ENCODE assay signal across 17 cellular contexts in genomic region chr10:29069952-29070351, GRCh38.
A peak's percentile ranks its signal among the peaks of the same experiment; 100 is the strongest.
DNase-seq lines count a peak whose midpoint lies in the region; ATAC-seq and TF ChIP-seq lines count a peak whose summit lies in the region.
"Had no signal": no experiment of that assay in that cellular context is flagged by ENCODE, and none has a peak within 500 bp of the region (broad histone marks: within the 10 kb centered on the region; RNA-seq: fewer than 3 reads in every experiment).

No MANE protein-coding gene starts in this region.

- 71 to 82% methylated on average over 4 of the region's 4 CpGs for WGBS in lower leg skin, 2 donors

- H3K27me3 ChIP-seq in cardiac muscle cell: no peaks in the 10 kb centered on the region
- no peaks in the 10 kb centered on the region for H3K27me3 ChIP-seq in iPS-20b (ENCODE audit: insufficient read depth, low read length)
- H3K27me3 ChIP-seq: BLaER1 treated with 17β-estradiol and CSF1 and Interleukin-3, amounts not matched to agents 10 nM and 100 nM had no signal

- DNase-seq in cardiac muscle cell (ENCODE audit: low read depth in 1 of 2, low spot score in 1 of 2) (no peak), cardiac septum (ENCODE audit: low spot score) (no peak), mucosa of descending colon (no peak), A172 (ENCODE audit: low spot score) (no peak), OCI-M1 (lab: John Stamatoyannopoulos, UW) (no peak), lower leg skin (ENCODE audit: low spot score in 2 of 2) (no peak)
- DNase-seq: ACHN; CD4-positive, CD25-positive, alpha-beta regulatory T cell; DMS79; HCEC 1CT; HFFc6 had no signal

- H3K36me3 ChIP-seq in cardiac muscle cell (no peaks in the 10 kb centered on the region), iPS-20b (ENCODE audit: insufficient read depth, low read depth, low read length) (no peaks in the 10 kb centered on the region), mucosa of descending colon (ENCODE audit: low read depth) (no peaks in the 10 kb centered on the region)
- H3K36me3 ChIP-seq: BLaER1 treated with 17β-estradiol and CSF1 and Interleukin-3, amounts not matched to agents 10 nM and 100 nM had no signal

- H3K27ac ChIP-seq in cardiac muscle cell: peak overlapping the region; percentile 37
- no peak overlapping the region for H3K27ac ChIP-seq in iPS-20b (ENCODE audit: low read length)
- H3K27ac ChIP-seq: 22Rv1; BLaER1 treated with 17β-estradiol and CSF1 and Interleukin-3, amounts not matched to agents 10 nM and 100 nM; KMS-11 had no signal

- H3K9me3 ChIP-seq in cardiac muscle cell (ENCODE audit: low read depth): no peaks in the 10 kb centered on the region
- H3K9me3 ChIP-seq in iPS-20b (ENCODE audit: insufficient read depth, low read depth, low read length): no peaks in the 10 kb centered on the region
- no peaks in the 10 kb centered on the region for H3K9me3 ChIP-seq in mucosa of descending colon
- H3K9me3 ChIP-seq: BLaER1 treated with 17β-estradiol and CSF1 and Interleukin-3, amounts not matched to agents 10 nM and 100 nM had no signal

- ATAC-seq in mucosa of descending colon (peak; percentile 51), HG02885 (IDR thresholded peaks at IDR 0.05; ENCODE audit: poor library complexity, unreplicated experiment) (no peak)
- ATAC-seq: GM12878 had no signal

- intact Hi-C loops in cardiac septum (cut with DNase I): no loop called here
- intact Hi-C loops in mucosa of descending colon (cut with DNase I, micrococcal nuclease): no loop called here
- intact Hi-C loops in lower leg skin (cut with DNase I; ENCODE audit: low total_unique reads): no loop called here

- peak overlapping the region; percentile 51; the same call in 1 of the 2 replicates for H3K9ac ChIP-seq in iPS-20b (ENCODE audit: low read depth, low read length)
- H3K9ac ChIP-seq: BLaER1 treated with 17β-estradiol and CSF1 and Interleukin-3, amounts not matched to agents 10 nM and 100 nM; KMS-11 had no signal

- H3K4me1 ChIP-seq in cardiac muscle cell (ENCODE audit: low read depth) (peaks cover 33% of the 10 kb centered on the region), iPS-20b (ENCODE audit: insufficient read depth, low read length) (peaks cover 14% of the 10 kb centered on the region), mucosa of descending colon (ENCODE audit: low read depth) (no peaks in the 10 kb centered on the region)
- H3K4me1 ChIP-seq: BLaER1 treated with 17β-estradiol and CSF1 and Interleukin-3, amounts not matched to agents 10 nM and 100 nM had no signal

- H3K4me3 ChIP-seq in cardiac muscle cell: no peak overlapping the region
- H3K4me3 ChIP-seq in iPS-20b (ENCODE audit: low read length): no peak overlapping the region
- H3K4me3 ChIP-seq in mucosa of descending colon: no peak overlapping the region
- H3K4me3 ChIP-seq in lower leg skin (ENCODE audit: low read depth, poor library complexity, severe bottlenecking): no peak overlapping the region
- H3K4me3 ChIP-seq: BLaER1 treated with 17β-estradiol and CSF1 and Interleukin-3, amounts not matched to agents 10 nM and 100 nM; GM12878 had no signal

- no peak for TF ChIP-seq CTCF in cardiac muscle cell (IDR thresholded peaks at IDR 0.05; ENCODE audit: low read depth, low read length)
- no peak for TF ChIP-seq CTCF in mucosa of descending colon (IDR thresholded peaks at IDR 0.05)
- no peak for TF ChIP-seq CTCF in lower leg skin (IDR thresholded peaks at IDR 0.05)

- no peak for TF ChIP-seq POLR2A in lower leg skin (IDR thresholded peaks at IDR 0.05)
